Comparison of ENCODE assay signal across 6 cellular contexts in genomic region chr12:8810112-8810511, GRCh38. TPM values are rescaled to one million over a fixed set of nuclear protein-coding genes. Genes with fewer than 3 reads are reported as not detected.
"Had no signal": no experiment of that assay in that cellular context is flagged by ENCODE, and none has a peak within 500 bp of the region (broad histone marks: within the 10 kb centered on the region; RNA-seq: fewer than 3 reads in every experiment).

No MANE protein-coding gene starts in this region.

RNA-seq across cellular contexts. Expression of gene A2ML1, which starts 12.3 kb away (rescaled TPM):
- total RNA-seq: HT-29, LHCN-M2, MCF 10A, Right ventricle myocardium inferior, RPMI7951, SJCRH30 had no signal
